In the genomic region with DNA sequence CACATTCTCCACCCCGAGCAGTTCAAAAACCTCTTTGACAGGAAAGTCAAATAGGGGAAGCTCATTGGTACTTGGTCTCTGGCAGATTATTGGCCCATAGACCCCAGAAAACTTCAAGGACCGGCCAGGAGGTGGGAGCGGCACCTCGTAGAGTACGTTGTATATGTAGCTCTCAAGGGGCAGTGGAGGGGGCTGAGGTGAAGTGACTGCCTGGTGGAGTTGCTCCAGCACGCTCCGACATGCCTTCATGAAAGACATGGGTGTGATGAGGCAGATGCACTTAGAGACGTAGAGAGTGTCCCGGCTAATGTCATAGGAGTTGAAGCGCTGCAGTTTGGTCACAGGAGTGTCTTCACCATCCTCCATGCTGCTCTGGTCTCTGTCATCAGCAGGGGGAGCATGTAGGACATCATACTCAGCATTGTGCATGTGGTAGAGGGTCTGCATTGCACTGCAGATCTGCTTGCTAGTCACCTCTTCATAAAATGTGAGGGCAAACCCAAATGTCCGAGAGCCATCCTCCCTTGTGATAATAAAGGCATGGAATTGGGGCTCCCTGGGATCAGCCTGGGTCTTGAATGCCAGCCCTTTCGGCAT, we compare ENCODE assay signal across 11 cellular contexts.
DNase-seq lines count a peak whose midpoint lies in the region; ATAC-seq and TF ChIP-seq lines count a peak whose summit lies in the region.
"Had no signal": no experiment of that assay in that cellular context is flagged by ENCODE, and none has a peak within 500 bp of the region (broad histone marks: within the 10 kb centered on the region; RNA-seq: fewer than 3 reads in every experiment).

No MANE protein-coding gene starts in this region.

- TF ChIP-seq POLR2A in sigmoid colon (IDR thresholded peaks at IDR 0.05): no peak

- WGBS in sigmoid colon, 2 donors: 90 to 93% methylated on average over 12 of the region's 12 CpGs

- no peak for DNase-seq in activated naive CD8-positive, alpha-beta T cell treated with anti-CD3 and anti-CD28 coated beads, Interleukin-2, amount 10 ng/mL, durations not matched to agents 7 days and 5 days
- no peak for DNase-seq in activated naive CD8-positive, alpha-beta T cell treated with anti-CD3 and anti-CD28 coated beads for 36 hours
- DNase-seq in RPMI8226: peak; percentile 15
- peak in 1 of 2 donors; percentile 33 for DNase-seq in cardiac muscle cell (ENCODE audit: low read depth in 1 of 2, low spot score in 1 of 2)
- DNase-seq in superior temporal gyrus (ENCODE audit: extremely low spot score): peak; percentile 78
- DNase-seq in PC-9: no peak
- DNase-seq in sigmoid colon: no peak
- DNase-seq: AML-193, cortex of kidney, NCI-H187 had no signal

- H3K27me3 ChIP-seq in cardiac muscle cell (no peaks in the 10 kb centered on the region), PC-9 (ENCODE audit: insufficient read depth, low read depth) (no peaks in the 10 kb centered on the region), sigmoid colon (no peaks in the 10 kb centered on the region)

- H3K36me3 ChIP-seq in cardiac muscle cell: peaks cover 16% of the 10 kb centered on the region
- no peaks in the 10 kb centered on the region for H3K36me3 ChIP-seq in PC-9 (ENCODE audit: low read depth)
- peaks cover 0 to 20% (median 8%) of the 10 kb centered on the region in 4 donors for H3K36me3 ChIP-seq in sigmoid colon

- intact Hi-C loops in PC-9 (cut with micrococcal nuclease; ENCODE audit: unreplicated experiment) (no loop called here), sigmoid colon (cut with DNase I) (no loop called here)

- BruUV-seq in PC-9 (replicated peaks; lab: Mats Ljungman, UMichigan): no TSS peak

- CTCF ChIA-PET in PC-9 (lab: Charles Lee): no interaction called here

- no peaks in the 10 kb centered on the region for H3K9me3 Mint-ChIP-seq in activated naive CD8-positive, alpha-beta T cell treated with anti-CD3 and anti-CD28 coated beads, Interleukin-2, amount 10 ng/mL, durations not matched to agents 7 days and 5 days
- H3K9me3 Mint-ChIP-seq in activated naive CD8-positive, alpha-beta T cell treated with anti-CD3 and anti-CD28 coated beads for 36 hours: no peaks in the 10 kb centered on the region
- H3K9me3 Mint-ChIP-seq in stimulated activated memory B cell treated with anti-CD40 and anti-IgM and Interleukin-4, amounts not matched to agents 10 μg/mL and 1 μg/mL and 100 μg/mL, for 72 hours: no peaks in the 10 kb centered on the region

- peaks cover 10% of the 10 kb centered on the region for H3K4me1 Mint-ChIP-seq in activated naive CD8-positive, alpha-beta T cell treated with anti-CD3 and anti-CD28 coated beads, Interleukin-2, amount 10 ng/mL, durations not matched to agents 7 days and 5 days
- H3K4me1 Mint-ChIP-seq in activated naive CD8-positive, alpha-beta T cell treated with anti-CD3 and anti-CD28 coated beads for 36 hours: peaks cover 43% of the 10 kb centered on the region
- H3K4me1 Mint-ChIP-seq in stimulated activated memory B cell treated with anti-CD40 and anti-IgM and Interleukin-4, amounts not matched to agents 10 μg/mL and 1 μg/mL and 100 μg/mL, for 72 hours: peaks cover 13% of the 10 kb centered on the region

- peaks cover 21% of the 10 kb centered on the region for H3K36me3 Mint-ChIP-seq in activated naive CD8-positive, alpha-beta T cell treated with anti-CD3 and anti-CD28 coated beads, Interleukin-2, amount 10 ng/mL, durations not matched to agents 7 days and 5 days
- H3K36me3 Mint-ChIP-seq in activated naive CD8-positive, alpha-beta T cell treated with anti-CD3 and anti-CD28 coated beads for 36 hours: peaks cover 8% of the 10 kb centered on the region
- peaks cover 21% of the 10 kb centered on the region for H3K36me3 Mint-ChIP-seq in stimulated activated memory B cell treated with anti-CD40 and anti-IgM and Interleukin-4, amounts not matched to agents 10 μg/mL and 1 μg/mL and 100 μg/mL, for 72 hours

- no peak for TF ChIP-seq EP300 in sigmoid colon (IDR thresholded peaks at IDR 0.05)

- H3K4me3 ChIP-seq in cardiac muscle cell (no peak overlapping the region), PC-9 (no peak overlapping the region), sigmoid colon (no peak overlapping the region)

- no peaks in the 10 kb centered on the region for H3F3A ChIP-seq in PC-9 (ENCODE audit: insufficient read depth, low read depth)

- H3K9me3 ChIP-seq in cardiac muscle cell (ENCODE audit: low read depth) (no peaks in the 10 kb centered on the region), PC-9 (ENCODE audit: insufficient read depth, low read depth) (no peaks in the 10 kb centered on the region), sigmoid colon (no peaks in the 10 kb centered on the region)

- no peaks in the 10 kb centered on the region for H4K20me1 ChIP-seq in PC-9 (ENCODE audit: insufficient read depth)

- no peaks in the 10 kb centered on the region for H3K79me2 ChIP-seq in PC-9 (ENCODE audit: low read depth)

- no peak overlapping the region for H3K4me3 Mint-ChIP-seq in activated naive CD8-positive, alpha-beta T cell treated with anti-CD3 and anti-CD28 coated beads, Interleukin-2, amount 10 ng/mL, durations not matched to agents 7 days and 5 days
- H3K4me3 Mint-ChIP-seq in activated naive CD8-positive, alpha-beta T cell treated with anti-CD3 and anti-CD28 coated beads for 36 hours: no peak overlapping the region
- no peak overlapping the region for H3K4me3 Mint-ChIP-seq in stimulated activated memory B cell treated with anti-CD40 and anti-IgM and Interleukin-4, amounts not matched to agents 10 μg/mL and 1 μg/mL and 100 μg/mL, for 72 hours

- TF ChIP-seq CTCF in cardiac muscle cell (IDR thresholded peaks at IDR 0.05; ENCODE audit: low read depth, low read length): peak; percentile 5
- TF ChIP-seq CTCF in PC-9 (conservative IDR thresholded peaks at IDR 0.05): no peak
- TF ChIP-seq CTCF in sigmoid colon (IDR thresholded peaks at IDR 0.05): no peak

- POLR2A ChIA-PET in activated naive CD8-positive, alpha-beta T cell treated with anti-CD3 and anti-CD28 coated beads, Interleukin-2, amount 10 ng/mL, durations not matched to agents 7 days and 5 days (lab: Charles Lee): no interaction called here
- POLR2A ChIA-PET in PC-9 (lab: Charles Lee; ENCODE audit: unreplicated experiment): no interaction called here

- H3K4me2 ChIP-seq in PC-9: no peak overlapping the region

- no peak overlapping the region for H3K27ac Mint-ChIP-seq in activated naive CD8-positive, alpha-beta T cell treated with anti-CD3 and anti-CD28 coated beads, Interleukin-2, amount 10 ng/mL, durations not matched to agents 7 days and 5 days
- no peak overlapping the region for H3K27ac Mint-ChIP-seq in activated naive CD8-positive, alpha-beta T cell treated with anti-CD3 and anti-CD28 coated beads for 36 hours
- H3K27ac Mint-ChIP-seq in stimulated activated memory B cell treated with anti-CD40 and anti-IgM and Interleukin-4, amounts not matched to agents 10 μg/mL and 1 μg/mL and 100 μg/mL, for 72 hours: no peak overlapping the region

- no peaks in the 10 kb centered on the region for H3K27me3 Mint-ChIP-seq in activated naive CD8-positive, alpha-beta T cell treated with anti-CD3 and anti-CD28 coated beads, Interleukin-2, amount 10 ng/mL, durations not matched to agents 7 days and 5 days
- H3K27me3 Mint-ChIP-seq in activated naive CD8-positive, alpha-beta T cell treated with anti-CD3 and anti-CD28 coated beads for 36 hours: no peaks in the 10 kb centered on the region
- H3K27me3 Mint-ChIP-seq in stimulated activated memory B cell treated with anti-CD40 and anti-IgM and Interleukin-4, amounts not matched to agents 10 μg/mL and 1 μg/mL and 100 μg/mL, for 72 hours: no peaks in the 10 kb centered on the region

- no peaks in the 10 kb centered on the region for H3K9me2 ChIP-seq in PC-9 (ENCODE audit: insufficient read depth)

- peak; percentile 52 for ATAC-seq in activated naive CD8-positive, alpha-beta T cell treated with anti-CD3 and anti-CD28 coated beads, Interleukin-2, amount 10 ng/mL, durations not matched to agents 7 days and 5 days (ENCODE audit: low read depth)
- no peak for ATAC-seq in stimulated activated memory B cell treated with anti-CD40 and anti-IgM and Interleukin-4, amounts not matched to agents 10 μg/mL and 1 μg/mL and 100 μg/mL, for 72 hours

- no peak overlapping the region for H2AFZ ChIP-seq in PC-9

- H3K27ac ChIP-seq in cardiac muscle cell (peak overlapping the region; percentile 47), PC-9 (no peak overlapping the region), sigmoid colon (no peak overlapping the region)

- H3K4me1 ChIP-seq in cardiac muscle cell (ENCODE audit: low read depth) (peaks cover 51% of the 10 kb centered on the region), PC-9 (replicated peaks; ENCODE audit: insufficient read depth) (peaks cover 1% of the 10 kb centered on the region), sigmoid colon (peaks cover 0 to 17% (median 10%) of the 10 kb centered on the region in 4 donors)

Comparison
In these comparisons a context has a peak if more than half of its experiments do, and no peak if none do; other contexts are left out.
1. DNase-seq: peak in RPMI8226 (single experiment) and superior temporal gyrus (single experiment); none in activated naive CD8-positive, alpha-beta T cell treated with anti-CD3 and anti-CD28 coated beads, Interleukin-2, amount 10 ng/mL, durations not matched to agents 7 days and 5 days (single experiment), activated naive CD8-positive, alpha-beta T cell treated with anti-CD3 and anti-CD28 coated beads for 36 hours (single experiment), PC-9 (0 of 2) and sigmoid colon (single experiment).